In genomic region chr5:133431326-133431725, GRCh38 we compare ENCODE assay signal across 9 cellular contexts.
"Had no signal": no experiment of that assay in that cellular context is flagged by ENCODE, and none has a peak within 500 bp of the region (broad histone marks: within the 10 kb centered on the region; RNA-seq: fewer than 3 reads in every experiment).

No MANE protein-coding gene starts in this region.

- H3K4me3 ChIP-seq: GM23248, HAP-1, K562 had no signal

- H3K27ac ChIP-seq: GM23248 had no signal

- ATAC-seq: HCT116, K562 had no signal

- H2AFZ ChIP-seq: GM23248 had no signal

- H3K36me3 ChIP-seq: HAP-1 had no signal

- H3K9ac ChIP-seq: GM23248 had no signal

- H3K9me3 ChIP-seq: HAP-1 had no signal

- H3K4me1 ChIP-seq: HAP-1 had no signal

- H3K27ac Mint-ChIP-seq: HFFc6 had no signal

- DNase-seq: GM23248, GOT3, H7, HFFc6, IMR-90 had no signal

- H3K4me3 Mint-ChIP-seq: HFFc6 had no signal

- FAIRE-seq: HTR-8/SVneo, K562 had no signal

- H3K9me3 Mint-ChIP-seq: HFFc6 had no signal
